Comparison of ENCODE assay signal across 10 cellular contexts in genomic region chr19:35458821-35459391, GRCh38. TPM values are rescaled to one million over a fixed set of nuclear protein-coding genes. Genes with fewer than 3 reads are reported as not detected.
DNase-seq lines count a peak whose midpoint lies in the region; ATAC-seq and TF ChIP-seq lines count a peak whose summit lies in the region.
"Had no signal": no experiment of that assay in that cellular context is flagged by ENCODE, and none has a peak within 500 bp of the region (broad histone marks: within the 10 kb centered on the region; RNA-seq: fewer than 3 reads in every experiment).

No MANE protein-coding gene starts in this region.

- ATAC-seq in HG03159 (IDR thresholded peaks at IDR 0.05; ENCODE audit: unreplicated experiment) (peak; percentile 44), GM21528 (IDR thresholded peaks at IDR 0.05; ENCODE audit: low FRiP score, unreplicated experiment) (no peak)

- H3K27me3 ChIP-seq in skeletal muscle tissue (ENCODE audit: control insufficient read depth in 3 of 3, insufficient read depth in 3 of 3, low read length in 3 of 3): no peaks in the 10 kb centered on the region

- peak overlapping the region in 1 of 3 donors; percentile 13 for H3K4me3 ChIP-seq in skeletal muscle tissue (ENCODE audit: low read length in 3 of 3)
- H3K4me3 ChIP-seq: coronary artery had no signal

- DNase-seq in UCSD-AML1 (lab: John Stamatoyannopoulos, UW; ENCODE audit: unreplicated experiment): peak; percentile 38
- DNase-seq in stimulated activated CD4-positive, alpha-beta T cell treated with anti-CD3 and anti-CD28 coated beads, Interleukin-15, amount 100 ng/mL, for 24 hours: no peak
- no peak for DNase-seq in ecto neural progenitor cell (ENCODE audit: low spot score)
- no peak for DNase-seq in AG08396 (ENCODE audit: low spot score)
- DNase-seq: NK-92 treated with Interleukin-12 subunit alpha and Interleukin-12 subunit beta, amount 100 ng/mL, for 24 hours had no signal

- no peaks in the 10 kb centered on the region for H3K9me3 ChIP-seq in skeletal muscle tissue (ENCODE audit: control insufficient read depth in 3 of 3, low read length in 3 of 3)

- H3K9ac ChIP-seq in skeletal muscle tissue (ENCODE audit: low read depth in 1 of 3, low read length in 3 of 3): no peak overlapping the region

- no peaks in the 10 kb centered on the region for H3K36me3 ChIP-seq in skeletal muscle tissue (ENCODE audit: control insufficient read depth in 3 of 3, insufficient read depth in 3 of 3, low read length in 3 of 3)

- H3K4me1 ChIP-seq in skeletal muscle tissue (ENCODE audit: control insufficient read depth in 3 of 3, insufficient read depth in 3 of 3, low read length in 3 of 3): peaks cover 16 to 22% (median 19%) of the 10 kb centered on the region in 3 donors

- H3K27ac ChIP-seq in skeletal muscle tissue (ENCODE audit: low read depth, low read length): peak overlapping the region; percentile 45
- H3K27ac ChIP-seq: coronary artery had no signal

- TF ChIP-seq POLR2A in GM18526 (IDR thresholded peaks at IDR 0.05; ENCODE audit: extremely low read depth, insufficient read length): peak; percentile 18

RNA-seq across cellular contexts. Expression of gene FFAR2, which starts 10.8 kb away (rescaled TPM):
- total RNA-seq in skeletal muscle tissue: 1.0 TPM

RNA-seq across cellular contexts. Expression of gene KRTDAP, which starts 31.4 kb away (rescaled TPM):
- total RNA-seq in skeletal muscle tissue: not detected

RNA-seq across cellular contexts. Expression of gene DMKN, which starts 54.5 kb away (rescaled TPM):
- not detected for total RNA-seq in skeletal muscle tissue
